Comparison of ENCODE assay signal across 8 cellular contexts in the genomic region with DNA sequence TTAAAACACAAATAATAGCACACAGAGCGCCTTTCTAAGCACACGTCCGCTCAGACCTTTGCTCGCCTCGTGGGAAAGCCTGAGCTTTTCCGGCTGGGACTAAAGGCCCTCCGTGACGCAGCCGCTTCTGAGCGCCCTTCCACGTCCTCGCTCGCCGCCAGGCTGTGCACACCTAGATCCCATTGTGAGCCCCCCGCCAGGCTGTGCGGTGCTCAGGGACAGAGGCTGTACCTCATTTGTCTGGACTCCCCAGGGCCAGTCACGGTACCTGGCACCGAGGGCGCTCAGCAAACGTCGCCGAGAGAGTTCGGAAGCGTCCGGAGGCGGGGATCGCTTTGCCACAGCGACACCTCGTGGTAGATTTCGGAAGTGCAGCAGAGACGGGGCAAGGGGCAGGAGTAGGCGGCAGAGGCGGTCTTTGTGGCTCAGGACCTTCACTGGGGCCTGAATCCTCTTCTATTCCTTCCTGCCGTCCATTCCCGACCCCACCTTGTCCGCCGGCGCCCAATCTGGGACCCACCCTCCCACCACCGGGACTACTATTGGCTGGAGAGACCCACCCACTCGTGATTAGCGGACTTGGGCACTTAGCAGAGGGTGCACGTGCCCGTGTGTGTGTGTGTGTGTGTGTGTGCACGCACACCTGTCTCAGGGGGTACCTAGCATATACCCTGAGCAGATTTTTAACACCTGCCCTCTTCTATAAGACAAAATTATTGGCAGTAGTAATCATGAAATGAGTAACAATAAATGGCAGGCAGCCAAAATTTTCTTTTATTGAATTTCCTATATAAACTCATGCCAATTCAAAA.
DNase-seq lines count a peak whose midpoint lies in the region; ATAC-seq and TF ChIP-seq lines count a peak whose summit lies in the region.

No MANE protein-coding gene starts in this region.

- peaks cover 1% of the 10 kb centered on the region for H3K36me3 Mint-ChIP-seq in central memory CD8-positive, alpha-beta T cell (ENCODE audit: insufficient read depth)

- peak overlapping the region; percentile 74 for H3K4me3 Mint-ChIP-seq in central memory CD8-positive, alpha-beta T cell

- ATAC-seq in GM18502 (IDR thresholded peaks at IDR 0.05; ENCODE audit: poor library complexity, unreplicated experiment): peak; percentile 87
- peak; percentile 87 for ATAC-seq in HG03045 (IDR thresholded peaks at IDR 0.05; ENCODE audit: unreplicated experiment)
- ATAC-seq in central memory CD8-positive, alpha-beta T cell (replicated peaks; ENCODE audit: extremely low read depth, poor library complexity, severe bottlenecking): peak; percentile 78

- no peak overlapping the region for H3K27ac Mint-ChIP-seq in central memory CD8-positive, alpha-beta T cell (ENCODE audit: low read depth)

- H3K27me3 Mint-ChIP-seq in central memory CD8-positive, alpha-beta T cell: peaks cover 45% of the 10 kb centered on the region

- no peak overlapping the region for H3K27ac ChIP-seq in 22Rv1

- DNase-seq in NCI-H2171 (lab: John Stamatoyannopoulos, UW) (peak; percentile 59), kidney tubule cell (ENCODE audit: low spot score) (peak; percentile 76)
- DNase-seq in activated CD4-positive, CD25-positive, alpha-beta regulatory T cell treated with anti-CD3 and anti-CD28 coated beads, Interleukin-2, amount 50 U/mL, for 16 hours (ENCODE audit: low read depth, low spot score): peak; percentile 85
- peak; percentile 78 to 97 for DNase-seq in central memory CD8-positive, alpha-beta T cell (ENCODE audit: low spot score in 2 of 2)
- DNase-seq in stimulated activated CD4-positive, alpha-beta T cell treated with anti-CD3 and anti-CD28 coated beads, Interleukin-15, amount 100 ng/mL, for 24 hours: peak; percentile 92

- H3K9me3 Mint-ChIP-seq in central memory CD8-positive, alpha-beta T cell: no peaks in the 10 kb centered on the region

- TF ChIP-seq CTCF in 22Rv1 (IDR thresholded peaks at IDR 0.05): peak; percentile 96

- H3K4me1 Mint-ChIP-seq in central memory CD8-positive, alpha-beta T cell: peaks cover 10% of the 10 kb centered on the region
